ENCODE assay signal across 9 cellular contexts in genomic region chrX:40733691-40734090, GRCh38. TPM values are rescaled to one million over a fixed set of nuclear protein-coding genes. Genes with fewer than 3 reads are reported as not detected.
DNase-seq lines count a peak whose midpoint lies in the region; ATAC-seq and TF ChIP-seq lines count a peak whose summit lies in the region.
"Had no signal": no experiment of that assay in that cellular context is flagged by ENCODE, and none has a peak within 500 bp of the region (broad histone marks: within the 10 kb centered on the region; RNA-seq: fewer than 3 reads in every experiment).

No MANE protein-coding gene starts in this region.

- POLR2A ChIA-PET in WTC11 (lab: Charles Lee), result no interaction called here

- no peak for TF ChIP-seq CTCF in WTC11 (IDR thresholded peaks at IDR 0.05)
- no peak for TF ChIP-seq CTCF in glutamatergic neuron (IDR thresholded peaks at IDR 0.05; ENCODE audit: partially characterized antibody, unreplicated experiment)

- H3K4me1 Mint-ChIP-seq in activated T-cell treated with anti-CD3 and anti-CD28 coated beads, Interleukin-2, amount 50 U/mL, for 72 hours (ENCODE audit: low read depth), result peaks cover 67% of the 10 kb centered on the region
- H3K4me1 Mint-ChIP-seq in WTC11 (peaks cover 39% of the 10 kb centered on the region), glutamatergic neuron (ENCODE audit: low read depth, unreplicated experiment) (peaks cover 19% of the 10 kb centered on the region)
- peaks cover 32 to 44% of the 10 kb centered on the region in 2 donors for H3K4me1 Mint-ChIP-seq in stimulated activated naive B cell treated with anti-CD40 and anti-IgM and Interleukin-4, amounts not matched to agents 10 μg/mL and 1 μg/mL and 100 μg/mL, for 72 hours

- no peak for ATAC-seq in activated T-cell treated with anti-CD3 and anti-CD28 coated beads, Interleukin-2, amount 50 U/mL, for 72 hours (replicated peaks in 1 of 2)
- no peak for ATAC-seq in WTC11
- ATAC-seq in stimulated activated naive B cell treated with anti-CD40 and anti-IgM and Interleukin-4, amounts not matched to agents 10 μg/mL and 1 μg/mL and 100 μg/mL, for 72 hours (replicated peaks), result no peak

- H3K4me3 Mint-ChIP-seq in activated T-cell treated with anti-CD3 and anti-CD28 coated beads, Interleukin-2, amount 50 U/mL, for 72 hours, result peak overlapping the region; percentile 79 to 82
- H3K4me3 Mint-ChIP-seq in WTC11 (peak overlapping the region; percentile 83), glutamatergic neuron (ENCODE audit: unreplicated experiment) (peak overlapping the region; percentile 91)
- H3K4me3 Mint-ChIP-seq in stimulated activated naive B cell treated with anti-CD40 and anti-IgM and Interleukin-4, amounts not matched to agents 10 μg/mL and 1 μg/mL and 100 μg/mL, for 72 hours, result peak overlapping the region; percentile 75 to 94

- H3K9me3 Mint-ChIP-seq in activated T-cell treated with anti-CD3 and anti-CD28 coated beads, Interleukin-2, amount 50 U/mL, for 72 hours, result no peaks in the 10 kb centered on the region
- H3K9me3 Mint-ChIP-seq in WTC11, result no peaks in the 10 kb centered on the region
- H3K9me3 Mint-ChIP-seq in glutamatergic neuron (ENCODE audit: unreplicated experiment), result peaks cover 4% of the 10 kb centered on the region
- no peaks in the 10 kb centered on the region for H3K9me3 Mint-ChIP-seq in stimulated activated naive B cell treated with anti-CD40 and anti-IgM and Interleukin-4, amounts not matched to agents 10 μg/mL and 1 μg/mL and 100 μg/mL, for 72 hours

- CTCF ChIA-PET in WTC11 (lab: Charles Lee), result no interaction called here

- no peak overlapping the region for H3K27ac Mint-ChIP-seq in activated T-cell treated with anti-CD3 and anti-CD28 coated beads, Interleukin-2, amount 50 U/mL, for 72 hours
- peak overlapping the region; percentile 84 for H3K27ac Mint-ChIP-seq in WTC11
- peak overlapping the region; percentile 53 for H3K27ac Mint-ChIP-seq in glutamatergic neuron (ENCODE audit: unreplicated experiment)
- no peak overlapping the region for H3K27ac Mint-ChIP-seq in stimulated activated naive B cell treated with anti-CD40 and anti-IgM and Interleukin-4, amounts not matched to agents 10 μg/mL and 1 μg/mL and 100 μg/mL, for 72 hours

- peaks cover 1 to 2% of the 10 kb centered on the region in 2 donors for H3K36me3 Mint-ChIP-seq in activated T-cell treated with anti-CD3 and anti-CD28 coated beads, Interleukin-2, amount 50 U/mL, for 72 hours (ENCODE audit: insufficient read depth in 2 of 2)
- H3K36me3 Mint-ChIP-seq in WTC11 (peaks cover 13% of the 10 kb centered on the region), glutamatergic neuron (ENCODE audit: unreplicated experiment) (no peaks in the 10 kb centered on the region)
- H3K36me3 Mint-ChIP-seq in stimulated activated naive B cell treated with anti-CD40 and anti-IgM and Interleukin-4, amounts not matched to agents 10 μg/mL and 1 μg/mL and 100 μg/mL, for 72 hours, result peaks cover 10 to 20% of the 10 kb centered on the region in 2 donors

- H3K27me3 Mint-ChIP-seq in activated T-cell treated with anti-CD3 and anti-CD28 coated beads, Interleukin-2, amount 50 U/mL, for 72 hours (ENCODE audit: low read depth), result peaks cover 9% of the 10 kb centered on the region
- H3K27me3 Mint-ChIP-seq in WTC11 (ENCODE audit: low read depth), result no peaks in the 10 kb centered on the region
- peaks cover 3% of the 10 kb centered on the region for H3K27me3 Mint-ChIP-seq in glutamatergic neuron (ENCODE audit: unreplicated experiment)
- no peaks in the 10 kb centered on the region for H3K27me3 Mint-ChIP-seq in stimulated activated naive B cell treated with anti-CD40 and anti-IgM and Interleukin-4, amounts not matched to agents 10 μg/mL and 1 μg/mL and 100 μg/mL, for 72 hours

- DNase-seq in activated T-cell treated with anti-CD3 and anti-CD28 coated beads, Interleukin-2, amount 50 U/mL, for 72 hours, result no peak
- no peak for DNase-seq in activated T-cell treated with anti-CD3 and anti-CD28 coated beads, Interleukin-2, amount 50 U/mL, for 48 hours
- DNase-seq in WTC11 (ENCODE audit: low spot score) (no peak), glutamatergic neuron (no peak), middle frontal gyrus (ENCODE audit: extremely low spot score, low spot score) (no peak), NCI-H1436 (lab: John Stamatoyannopoulos, UW) (no peak), NCI-H2081 (lab: John Stamatoyannopoulos, UW) (no peak)
- DNase-seq in stimulated activated naive B cell treated with anti-CD40 and anti-IgM and Interleukin-4, amounts not matched to agents 10 μg/mL and 1 μg/mL and 100 μg/mL, for 72 hours, result no peak
- DNase-seq: KBM-7 had no signal

TF ChIP-seq in WTC11, 78 proteins besides CTCF, POLR2A, EP300 and RAD21:
- TF ChIP-seq TEAD4 (CRISPR knock-in tag; IDR thresholded peaks at IDR 0.05), result no peak
- no peak for TF ChIP-seq ZNF396 (CRISPR knock-in tag; IDR thresholded peaks at IDR 0.05; ENCODE audit: borderline replicate concordance)
- no peak for TF ChIP-seq ZBTB43 (CRISPR knock-in tag; IDR thresholded peaks at IDR 0.05)
- no peak for TF ChIP-seq MYBL2 (CRISPR knock-in tag; IDR thresholded peaks at IDR 0.05)
- TF ChIP-seq HMGA2 (CRISPR knock-in tag; IDR thresholded peaks at IDR 0.05), result no peak
- TF ChIP-seq STAT6 (CRISPR knock-in tag; conservative IDR thresholded peaks at IDR 0.05; ENCODE audit: low read depth), result no peak
- no peak for TF ChIP-seq ZMAT4 (CRISPR knock-in tag; IDR thresholded peaks at IDR 0.05)
- no peak for TF ChIP-seq ATF3 (CRISPR knock-in tag; conservative IDR thresholded peaks at IDR 0.05)
- TF ChIP-seq HMGXB4 (CRISPR knock-in tag; IDR thresholded peaks at IDR 0.05), result no peak
- no peak for TF ChIP-seq ELF4 (CRISPR knock-in tag; IDR thresholded peaks at IDR 0.05; ENCODE audit: low read depth)

RNA-seq across cellular contexts. Expression of gene MED14, which starts 1.7 kb away (rescaled TPM):
- total RNA-seq in activated T-cell treated with anti-CD3 and anti-CD28 coated beads, Interleukin-2, amount 50 U/mL, for 72 hours, result 10 to 100 TPM; 47.1 to 54.9 TPM
- total RNA-seq in WTC11 (2021) (83.3 to 111 TPM (median 104 TPM) in 3 replicates), glutamatergic neuron (ENCODE audit: unreplicated experiment) (59.8 TPM)

Comparison
In these comparisons a context has a peak if more than half of its experiments do, and no peak if none do; other contexts are left out.
1. H3K27ac Mint-ChIP-seq: peak in WTC11 (single experiment) and glutamatergic neuron (single experiment); none in activated T-cell treated with anti-CD3 and anti-CD28 coated beads, Interleukin-2, amount 50 U/mL, for 72 hours (single experiment) and stimulated activated naive B cell treated with anti-CD40 and anti-IgM and Interleukin-4, amounts not matched to agents 10 μg/mL and 1 μg/mL and 100 μg/mL, for 72 hours (single experiment).
2. Peak in every context shown above with its lines, with median percentiles within 50 percentile points of each other: H3K4me3 Mint-ChIP-seq.